In genomic region chr12:124994435-124994975, GRCh38 we compare ENCODE assay signal across 1 cellular context.
A peak's percentile ranks its signal among the peaks of the same experiment; 100 is the strongest.
TF ChIP-seq lines count a peak whose summit lies in the region.

No MANE protein-coding gene starts in this region.

TF ChIP-seq in K562, 482 proteins besides CTCF, POLR2A, EP300 and RAD21 (continued from another document):
- TF ChIP-seq EP400 (IDR thresholded peaks at IDR 0.05) (peak; percentile 42; the same call in 1 of the 2 replicates), RCOR1 (IDR thresholded peaks at IDR 0.05; ENCODE audit: borderline replicate concordance in 1 of 2, low read depth in 2 of 2, low read length in 2 of 2) (0 out of 4 replicates have a peak, but pooled peaks of 1 of the 2 experiments have one; percentile 13)
